In the genomic region with DNA sequence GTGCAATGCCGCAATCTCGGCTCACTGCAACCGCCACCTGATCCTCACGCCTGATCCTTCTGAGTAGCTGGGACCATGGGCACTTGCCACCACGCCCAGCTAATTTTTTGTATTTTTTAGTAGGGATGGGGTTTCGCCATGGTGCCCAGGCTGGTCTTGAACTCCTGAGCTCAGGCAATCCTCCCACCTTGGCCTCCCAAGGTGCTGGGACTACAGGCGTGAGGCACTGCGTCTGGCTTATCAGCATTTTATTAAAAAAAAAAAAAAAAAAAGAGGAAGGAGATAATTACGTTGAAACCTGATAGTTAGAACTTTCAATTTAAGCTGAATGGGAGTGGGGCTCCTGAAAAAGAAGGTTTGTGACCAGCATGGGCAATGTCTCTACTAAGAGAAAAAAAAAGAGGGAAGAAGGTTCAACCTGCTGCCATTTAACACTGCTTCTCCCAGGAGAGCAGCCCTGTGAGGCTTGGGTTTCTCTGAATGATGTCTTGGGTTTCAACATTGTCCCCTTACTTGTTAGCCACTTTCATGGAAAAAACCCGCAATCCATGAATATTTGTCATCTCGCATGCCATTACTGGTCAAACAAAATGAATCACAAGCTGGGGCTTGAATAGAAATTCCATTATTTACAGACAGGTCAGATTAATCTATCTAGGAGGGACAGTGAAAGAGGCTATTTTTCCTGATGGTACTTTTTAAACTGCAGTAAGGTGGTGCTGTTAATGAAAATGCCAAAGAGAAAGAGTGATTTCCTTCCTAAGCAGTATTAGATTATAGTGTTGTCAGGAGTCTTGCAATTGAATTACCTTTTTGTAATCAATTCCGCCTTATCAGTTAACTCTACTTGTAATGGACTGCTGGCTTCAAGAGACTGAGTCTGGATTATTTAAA, we compare ENCODE assay signal across 13 cellular contexts.
A peak's percentile ranks its signal among the peaks of the same experiment; 100 is the strongest.
DNase-seq lines count a peak whose midpoint lies in the region; ATAC-seq and TF ChIP-seq lines count a peak whose summit lies in the region.
"Had no signal": no experiment of that assay in that cellular context is flagged by ENCODE, and none has a peak within 500 bp of the region (broad histone marks: within the 10 kb centered on the region; RNA-seq: fewer than 3 reads in every experiment).

No MANE protein-coding gene starts in this region.

- H3K4me1 Mint-ChIP-seq in activated B cell treated with CpG ODN at 0.5 μM for 24 hours: peaks cover 84% of the 10 kb centered on the region
- peaks cover 28 to 76% (median 62%) of the 10 kb centered on the region in 4 donors for H3K4me1 Mint-ChIP-seq in naive thymus-derived CD8-positive, alpha-beta T cell

- no peaks in the 10 kb centered on the region for H3K9me3 Mint-ChIP-seq in activated B cell treated with CpG ODN at 0.5 μM for 24 hours
- H3K9me3 Mint-ChIP-seq in naive thymus-derived CD8-positive, alpha-beta T cell: no peaks in the 10 kb centered on the region

- intact Hi-C loops in activated B cell treated with CpG ODN at 0.5 μM for 24 hours (cut with micrococcal nuclease): no loop called here

- H3K4me1 ChIP-seq in osteoblast (ENCODE audit: insufficient read depth, low read length): peaks cover 19% of the 10 kb centered on the region

- H4K20me1 ChIP-seq in osteoblast (ENCODE audit: insufficient read depth, low read length): peaks cover 8% of the 10 kb centered on the region

- no peaks in the 10 kb centered on the region for H3K9me3 ChIP-seq in osteoblast (ENCODE audit: low read depth, low read length)
- H3K9me3 ChIP-seq: adrenal gland, HAP-1, heart right ventricle had no signal

- H3K36me3 Mint-ChIP-seq in activated B cell treated with CpG ODN at 0.5 μM for 24 hours (ENCODE audit: low read depth): peaks cover 12% of the 10 kb centered on the region
- H3K36me3 Mint-ChIP-seq in naive thymus-derived CD8-positive, alpha-beta T cell: peaks cover 5 to 23% (median 11%) of the 10 kb centered on the region in 3 donors

- peaks cover 57% of the 10 kb centered on the region for H3K79me2 ChIP-seq in osteoblast (ENCODE audit: insufficient read depth, low read length)

- no peak overlapping the region for H2AFZ ChIP-seq in osteoblast (ENCODE audit: low read length)

- POLR2A ChIA-PET in activated B cell treated with CpG ODN at 0.5 μM for 24 hours (lab: Charles Lee): interaction anchor here (0.5 to 1.2 kb wide), 5 partner anchors 16 to 1256 kb away, joined by 3 to 5 read pairs (median 4); a partner anchor contains a TSS
- POLR2A ChIA-PET in naive thymus-derived CD8-positive, alpha-beta T cell (lab: Charles Lee): interaction anchor here (0.8 kb wide), 2 partner anchors 16 to 39 kb away, joined by 3 to 8 read pairs; no protein-coding TSS in a partner anchor

- H3K27ac ChIP-seq in osteoblast (ENCODE audit: low read depth, low read length): no peak overlapping the region
- H3K27ac ChIP-seq: adrenal gland, heart right ventricle had no signal

- no peak for TF ChIP-seq CTCF in activated B cell treated with CpG ODN at 0.5 μM for 24 hours (IDR thresholded peaks at IDR 0.05)
- TF ChIP-seq CTCF in osteoblast (IDR thresholded peaks at IDR 0.05; ENCODE audit: extremely low read depth, low read depth, low read length): no peak

- no peaks in the 10 kb centered on the region for H3K27me3 ChIP-seq in osteoblast (ENCODE audit: insufficient read depth, low read length)
- H3K27me3 ChIP-seq: adrenal gland, heart right ventricle had no signal

- no peak overlapping the region for H3K4me2 ChIP-seq in osteoblast (ENCODE audit: insufficient read depth, low read length)

- no peak for ATAC-seq in activated B cell treated with CpG ODN at 0.5 μM for 24 hours (ENCODE audit: low read depth)
- ATAC-seq in naive thymus-derived CD8-positive, alpha-beta T cell: no peak
- no peak for ATAC-seq in GM19455 (IDR thresholded peaks at IDR 0.05; ENCODE audit: unreplicated experiment)
- ATAC-seq: heart right ventricle had no signal

- DNase-seq in Daoy (ENCODE audit: low read depth): peak; percentile 25
- DNase-seq in M059J (ENCODE audit: low read depth): peak; percentile 92
- no peak for DNase-seq in activated B cell treated with CpG ODN at 0.5 μM for 24 hours
- DNase-seq in osteoblast (ENCODE audit: insufficient read length, low spot score, missing footprints): peak; percentile 31
- DNase-seq in CD1c-positive myeloid dendritic cell (ENCODE audit: extremely low spot score): no peak
- DNase-seq in naive thymus-derived CD8-positive, alpha-beta T cell: no peak
- no peak for DNase-seq in T-helper 9 cell
- DNase-seq: effector CD4-positive, alpha-beta T cell; heart right ventricle; RPMI8226 had no signal

- H3K27ac Mint-ChIP-seq in activated B cell treated with CpG ODN at 0.5 μM for 24 hours: peak overlapping the region; percentile 50
- peak overlapping the region in 3 of 10 donors; percentile 13 to 72 (median 43) for H3K27ac Mint-ChIP-seq in naive thymus-derived CD8-positive, alpha-beta T cell

- H3K4me3 ChIP-seq in osteoblast (ENCODE audit: insufficient read depth, low read length): no peak overlapping the region
- H3K4me3 ChIP-seq: adrenal gland, HAP-1, heart right ventricle had no signal

- CTCF ChIA-PET in activated B cell treated with CpG ODN at 0.5 μM for 24 hours (lab: Charles Lee): interaction anchor here (1.9 to 2.2 kb wide), 2 partner anchors 75 to 98 kb away, joined by 6 to 7 read pairs; no protein-coding TSS in a partner anchor

- no peak overlapping the region for H3K4me3 Mint-ChIP-seq in activated B cell treated with CpG ODN at 0.5 μM for 24 hours
- no peak overlapping the region for H3K4me3 Mint-ChIP-seq in naive thymus-derived CD8-positive, alpha-beta T cell

- H3K27me3 Mint-ChIP-seq in activated B cell treated with CpG ODN at 0.5 μM for 24 hours: no peaks in the 10 kb centered on the region
- no peaks in the 10 kb centered on the region for H3K27me3 Mint-ChIP-seq in naive thymus-derived CD8-positive, alpha-beta T cell

- no peaks in the 10 kb centered on the region for H3K36me3 ChIP-seq in osteoblast (ENCODE audit: insufficient read depth, low read length)
- H3K36me3 ChIP-seq: adrenal gland, HAP-1 had no signal

Comparison
In these comparisons a context has a peak if more than half of its experiments do, and no peak if none do; other contexts are left out.
1. DNase-seq: peak in Daoy (single experiment), M059J (single experiment) and osteoblast (single experiment); none in activated B cell treated with CpG ODN at 0.5 μM for 24 hours (single experiment), CD1c-positive myeloid dendritic cell (single experiment), naive thymus-derived CD8-positive, alpha-beta T cell (0 of 10) and T-helper 9 cell (single experiment).